17 cellular contexts compared by ENCODE assay signal in the genomic region with DNA sequence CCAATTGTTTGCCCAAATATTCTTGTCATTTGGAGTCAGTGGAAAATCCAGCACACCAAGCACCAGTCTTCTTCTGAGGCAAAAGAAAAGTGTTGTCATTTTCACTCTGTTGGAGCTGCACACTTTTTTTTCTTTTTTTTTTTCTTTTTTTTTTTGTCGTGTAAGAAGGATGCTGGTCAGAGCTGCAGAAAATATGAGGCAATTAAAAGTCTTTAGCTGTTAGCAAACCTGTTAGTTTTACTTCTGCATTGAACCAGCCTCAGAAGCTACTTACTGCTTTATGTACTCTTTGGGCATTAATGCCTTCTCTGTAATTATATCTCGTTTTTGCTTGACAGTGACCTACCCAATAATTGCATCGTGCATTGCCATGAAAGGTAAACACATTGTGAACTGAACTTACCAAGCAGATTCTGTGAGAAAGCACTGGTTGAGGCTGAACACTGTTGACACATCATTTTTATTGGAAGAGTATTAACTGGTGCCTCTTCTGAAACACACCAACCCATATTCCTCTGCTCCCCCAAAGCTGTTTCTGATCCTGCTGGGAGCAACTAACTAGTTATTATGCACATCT.
DNase-seq lines count a peak whose midpoint lies in the region; ATAC-seq, FAIRE-seq and TF ChIP-seq lines count a peak whose summit lies in the region.
"Had no signal": no experiment of that assay in that cellular context is flagged by ENCODE, and none has a peak within 500 bp of the region (broad histone marks: within the 10 kb centered on the region; RNA-seq: fewer than 3 reads in every experiment).

No MANE protein-coding gene starts in this region.

- no peaks in the 10 kb centered on the region for H3F3A ChIP-seq in GM23338 (replicated peaks; ENCODE audit: low read depth)

- POLR2A ChIA-PET in CD8-positive, alpha-beta T cell (lab: Charles Lee): no interaction called here
- POLR2A ChIA-PET in WTC11 (lab: Charles Lee): no interaction called here

- no peak for TF ChIP-seq CTCF in CD8-positive, alpha-beta T cell (IDR thresholded peaks at IDR 0.05)
- TF ChIP-seq CTCF in LNCaP clone FGC (IDR thresholded peaks at IDR 0.05; ENCODE audit: control insufficient read depth, extremely low read depth, insufficient read depth) (no peak), WTC11 (IDR thresholded peaks at IDR 0.05) (no peak), GM23338 (conservative IDR thresholded peaks at IDR 0.05; ENCODE audit: low read depth in 2 of 2) (no peak)

- ATAC-seq in CD8-positive, alpha-beta T cell: no peak
- ATAC-seq in WTC11 (no peak), esophagus mucosa (no peak), GM23338 (no peak)
- ATAC-seq: HepG2, natural killer cell had no signal

- H4K20me1 ChIP-seq in GM23338 (replicated peaks; ENCODE audit: insufficient read depth): no peaks in the 10 kb centered on the region

- H3K9me3 Mint-ChIP-seq in CD8-positive, alpha-beta T cell: no peaks in the 10 kb centered on the region
- no peaks in the 10 kb centered on the region for H3K9me3 Mint-ChIP-seq in WTC11
- H3K9me3 Mint-ChIP-seq in GM23338: no peaks in the 10 kb centered on the region
- H3K9me3 Mint-ChIP-seq: central memory CD8-positive, alpha-beta T cell; natural killer cell had no signal

- no peak overlapping the region for H2AFZ ChIP-seq in GM23338

- H3K4me3 Mint-ChIP-seq in CD8-positive, alpha-beta T cell: no peak overlapping the region
- H3K4me3 Mint-ChIP-seq in WTC11 (no peak overlapping the region), GM23338 (no peak overlapping the region)
- H3K4me3 Mint-ChIP-seq: central memory CD8-positive, alpha-beta T cell; natural killer cell had no signal

- no peaks in the 10 kb centered on the region for H3K27me3 ChIP-seq in CD8-positive, alpha-beta T cell (ENCODE audit: insufficient read depth, low read length)
- H3K27me3 ChIP-seq in GM23338 (ENCODE audit: insufficient read depth): no peaks in the 10 kb centered on the region
- H3K27me3 ChIP-seq: suprapubic skin had no signal

- H3K79me2 ChIP-seq in GM23338 (replicated peaks; ENCODE audit: insufficient read depth): no peaks in the 10 kb centered on the region

- no peak for DNase-seq in CD8-positive, alpha-beta T cell
- DNase-seq in LNCaP clone FGC (ENCODE audit: low read depth) (peak; percentile 93), NCI-H2227 treated with DMSO at 0.1 percent for 48 hours (lab: John Stamatoyannopoulos, UW) (peak; percentile 80), WTC11 (ENCODE audit: low spot score) (no peak), OCI-M1 (lab: John Stamatoyannopoulos, UW) (no peak), RCC 7860 (ENCODE audit: low spot score) (no peak), GM23338 (ENCODE audit: low spot score) (no peak)
- DNase-seq: activated CD4-positive, alpha-beta T cell treated with anti-CD3 and anti-CD28 coated beads for 4 hours; effector CD8-positive, alpha-beta T cell; natural killer cell; NCI-H1048; small intestine; T-helper 9 cell had no signal

- H3K4me3 ChIP-seq in CD8-positive, alpha-beta T cell (ENCODE audit: low read depth, low read length): no peak overlapping the region
- H3K4me3 ChIP-seq in LNCaP clone FGC (ENCODE audit: low read depth, low read length) (no peak overlapping the region), GM23338 (no peak overlapping the region)
- H3K4me3 ChIP-seq: suprapubic skin had no signal

- H3K27ac Mint-ChIP-seq in CD8-positive, alpha-beta T cell: peak overlapping the region; percentile 24
- H3K27ac Mint-ChIP-seq in WTC11 (peak overlapping the region; percentile 56; the same call in 1 of the 2 replicates), GM23338 (no peak overlapping the region)
- H3K27ac Mint-ChIP-seq: natural killer cell had no signal

- no peak overlapping the region for H3K4me2 ChIP-seq in GM23338

- H3K9me2 ChIP-seq in GM23338 (ENCODE audit: insufficient read depth): no peaks in the 10 kb centered on the region

- no peaks in the 10 kb centered on the region for H3K9me3 ChIP-seq in CD8-positive, alpha-beta T cell (ENCODE audit: low read length)
- H3K9me3 ChIP-seq: suprapubic skin had no signal

- no peak for FAIRE-seq in RCC 7860 (lab: Jason Lieb, UNC)
- FAIRE-seq: HepG2 had no signal

- peaks cover 12% of the 10 kb centered on the region for H3K36me3 ChIP-seq in CD8-positive, alpha-beta T cell (ENCODE audit: insufficient read depth, low read length)
- H3K36me3 ChIP-seq in GM23338 (ENCODE audit: insufficient read depth): no peaks in the 10 kb centered on the region

- CTCF ChIA-PET in CD8-positive, alpha-beta T cell (lab: Charles Lee): interaction anchor here (0.7 to 0.8 kb wide), 2 partner anchors 13 to 477 kb away, joined by 3 read pairs; no protein-coding TSS in a partner anchor
- CTCF ChIA-PET in WTC11 (lab: Charles Lee): interaction anchor here (0.7 to 1.2 kb wide), 3 partner anchors 26 to 403 kb away, joined by 3 read pairs; no protein-coding TSS in a partner anchor

- H3K27ac ChIP-seq in CD8-positive, alpha-beta T cell (ENCODE audit: low read depth, low read length): no peak overlapping the region
- H3K27ac ChIP-seq in GM23338 (ENCODE audit: low read depth): no peak overlapping the region
- H3K27ac ChIP-seq: suprapubic skin had no signal

- peaks cover 35% of the 10 kb centered on the region for H3K36me3 Mint-ChIP-seq in CD8-positive, alpha-beta T cell
- H3K36me3 Mint-ChIP-seq in WTC11 (peaks cover 13% of the 10 kb centered on the region), GM23338 (ENCODE audit: low read depth) (no peaks in the 10 kb centered on the region; the same call in 2 of the 3 replicates)
- H3K36me3 Mint-ChIP-seq: natural killer cell had no signal

- no peaks in the 10 kb centered on the region for H3K27me3 Mint-ChIP-seq in CD8-positive, alpha-beta T cell (ENCODE audit: low read depth)
- H3K27me3 Mint-ChIP-seq in WTC11 (ENCODE audit: low read depth) (no peaks in the 10 kb centered on the region), GM23338 (ENCODE audit: insufficient read depth, low read depth, poor library complexity) (peaks cover 4% of the 10 kb centered on the region)
- H3K27me3 Mint-ChIP-seq: central memory CD8-positive, alpha-beta T cell had no signal

- H3K4me1 Mint-ChIP-seq in CD8-positive, alpha-beta T cell (ENCODE audit: low read depth): no peaks in the 10 kb centered on the region
- H3K4me1 Mint-ChIP-seq in WTC11: peaks cover 14% of the 10 kb centered on the region
- peaks cover 10% of the 10 kb centered on the region; the same call in 2 of the 3 replicates for H3K4me1 Mint-ChIP-seq in GM23338
- H3K4me1 Mint-ChIP-seq: central memory CD8-positive, alpha-beta T cell had no signal

- intact Hi-C loops in CD8-positive, alpha-beta T cell (cut with DNase I, micrococcal nuclease): no loop called here

- H3K4me1 ChIP-seq in CD8-positive, alpha-beta T cell (ENCODE audit: insufficient read depth, low read length): no peaks in the 10 kb centered on the region
- H3K4me1 ChIP-seq in GM23338 (ENCODE audit: insufficient read depth): peaks cover 11% of the 10 kb centered on the region; the same call in 1 of the 2 replicates
- H3K4me1 ChIP-seq: suprapubic skin had no signal

TF ChIP-seq in WTC11, 78 proteins besides CTCF, POLR2A, EP300 and RAD21 (continues in another document):
- TF ChIP-seq, protein P1, sequence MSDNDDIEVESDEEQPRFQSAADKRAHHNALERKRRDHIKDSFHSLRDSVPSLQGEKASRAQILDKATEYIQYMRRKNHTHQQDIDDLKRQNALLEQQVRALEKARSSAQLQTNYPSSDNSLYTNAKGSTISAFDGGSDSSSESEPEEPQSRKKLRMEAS (CRISPR knock-in tag; IDR thresholded peaks at IDR 0.05): no peak
- TF ChIP-seq, protein P2, sequence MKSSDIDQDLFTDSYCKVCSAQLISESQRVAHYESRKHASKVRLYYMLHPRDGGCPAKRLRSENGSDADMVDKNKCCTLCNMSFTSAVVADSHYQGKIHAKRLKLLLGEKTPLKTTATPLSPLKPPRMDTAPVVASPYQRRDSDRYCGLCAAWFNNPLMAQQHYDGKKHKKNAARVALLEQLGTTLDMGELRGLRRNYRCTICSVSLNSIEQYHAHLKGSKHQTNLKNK (CRISPR knock-in tag; IDR thresholded peaks at IDR 0.05): no peak
- TF ChIP-seq, protein P3, sequence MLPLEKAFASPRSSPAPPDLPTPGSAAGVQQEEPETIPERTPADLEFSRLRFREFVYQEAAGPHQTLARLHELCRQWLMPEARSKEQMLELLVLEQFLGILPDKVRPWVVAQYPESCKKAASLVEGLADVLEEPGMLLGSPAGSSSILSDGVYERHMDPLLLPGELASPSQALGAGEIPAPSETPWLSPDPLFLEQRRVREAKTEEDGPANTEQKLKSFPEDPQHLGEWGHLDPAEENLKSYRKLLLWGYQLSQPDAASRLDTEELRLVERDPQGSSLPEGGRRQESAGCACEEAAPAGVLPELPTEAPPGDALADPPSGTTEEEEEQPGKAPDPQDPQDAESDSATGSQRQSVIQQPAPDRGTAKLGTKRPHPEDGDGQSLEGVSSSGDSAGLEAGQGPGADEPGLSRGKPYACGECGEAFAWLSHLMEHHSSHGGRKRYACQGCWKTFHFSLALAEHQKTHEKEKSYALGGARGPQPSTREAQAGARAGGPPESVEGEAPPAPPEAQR (CRISPR knock-in tag; IDR thresholded peaks at IDR 0.05): no peak

TF ChIP-seq in GM23338, 12 proteins besides CTCF, POLR2A, EP300 and RAD21 (continues in another document):
- TF ChIP-seq, protein P4, sequence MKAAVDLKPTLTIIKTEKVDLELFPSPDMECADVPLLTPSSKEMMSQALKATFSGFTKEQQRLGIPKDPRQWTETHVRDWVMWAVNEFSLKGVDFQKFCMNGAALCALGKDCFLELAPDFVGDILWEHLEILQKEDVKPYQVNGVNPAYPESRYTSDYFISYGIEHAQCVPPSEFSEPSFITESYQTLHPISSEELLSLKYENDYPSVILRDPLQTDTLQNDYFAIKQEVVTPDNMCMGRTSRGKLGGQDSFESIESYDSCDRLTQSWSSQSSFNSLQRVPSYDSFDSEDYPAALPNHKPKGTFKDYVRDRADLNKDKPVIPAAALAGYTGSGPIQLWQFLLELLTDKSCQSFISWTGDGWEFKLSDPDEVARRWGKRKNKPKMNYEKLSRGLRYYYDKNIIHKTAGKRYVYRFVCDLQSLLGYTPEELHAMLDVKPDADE (IDR thresholded peaks at IDR 0.05): no peak

Comparison
In these comparisons a context has a peak if more than half of its experiments do, and no peak if none do; other contexts are left out.
1. DNase-seq: peak in LNCaP clone FGC (single experiment) and NCI-H2227 treated with DMSO at 0.1 percent for 48 hours (single experiment); none in CD8-positive, alpha-beta T cell (0 of 7), WTC11 (single experiment), OCI-M1 (single experiment), RCC 7860 (single experiment) and GM23338 (single experiment).